In genomic region chr7:30102281-30102680, GRCh38 we compare ENCODE assay signal across 9 cellular contexts.
"Had no signal": no experiment of that assay in that cellular context is flagged by ENCODE, and none has a peak within 500 bp of the region (broad histone marks: within the 10 kb centered on the region; RNA-seq: fewer than 3 reads in every experiment).

No MANE protein-coding gene starts in this region.

- ATAC-seq: HCT116, K562 had no signal

- H3K27ac ChIP-seq: GM23248 had no signal

- FAIRE-seq: HTR-8/SVneo, K562 had no signal

- DNase-seq: GM23248, GOT3, H7, HFFc6, IMR-90, KG1 had no signal
